21 cellular contexts compared by ENCODE assay signal in genomic region chr4:154433543-154433942, GRCh38. TPM values are rescaled to one million over a fixed set of nuclear protein-coding genes. Genes with fewer than 3 reads are reported as not detected.
"Had no signal": no experiment of that assay in that cellular context is flagged by ENCODE, and none has a peak within 500 bp of the region (broad histone marks: within the 10 kb centered on the region; RNA-seq: fewer than 3 reads in every experiment).

No MANE protein-coding gene starts in this region.

- H3K36me3 Mint-ChIP-seq: T-cell had no signal

- H3K9me3 Mint-ChIP-seq: T-cell had no signal

- DNase-seq: KBM-7, MV-4-11, NCI-H1048, NCI-H1105, NCI-H1417, NCI-H1436 treated with DMSO at 0.1 percent for 48 hours, NCI-H1694, NCI-H187 treated with DMSO at 0.1 percent for 48 hours, NCI-H2029 treated with DMSO at 0.1 percent for 48 hours, NCI-H2171 treated with DMSO at 0.1 percent for 48 hours, NCI-H524, NCI-H69, NCI-H774, SHP77, SK-N-SH, SW 1271, T-cell had no signal

- H3K9ac ChIP-seq: SK-N-SH had no signal

- H3K27ac ChIP-seq: HL-60, RWPE1 had no signal

- H3K9me3 ChIP-seq: SK-N-SH had no signal

- H3K4me2 ChIP-seq: SK-N-SH had no signal

- H3K4me3 Mint-ChIP-seq: T-cell had no signal

- H3K4me1 Mint-ChIP-seq: T-cell had no signal

- H3K27ac Mint-ChIP-seq: T-cell had no signal

RNA-seq across cellular contexts. Expression of gene DCHS2, which starts 58.1 kb away (rescaled TPM):
- total RNA-seq: LHCN-M2, SK-MEL-5 had no signal
- polyA plus RNA-seq: SK-N-SH had no signal
